In genomic region chr18:63832470-63832869, GRCh38 we compare ENCODE assay signal across 12 cellular contexts. TPM values are rescaled to one million over a fixed set of nuclear protein-coding genes. Genes with fewer than 3 reads are reported as not detected.
DNase-seq lines count a peak whose midpoint lies in the region; ATAC-seq, FAIRE-seq and TF ChIP-seq lines count a peak whose summit lies in the region.
"Had no signal": no experiment of that assay in that cellular context is flagged by ENCODE, and none has a peak within 500 bp of the region (broad histone marks: within the 10 kb centered on the region; RNA-seq: fewer than 3 reads in every experiment).

No MANE protein-coding gene starts in this region.

- POLR2A ChIA-PET in SK-N-SH (lab: Yijun Ruan, JAX), result no interaction called here

- H3K27me3 ChIP-seq in SK-N-SH (ENCODE audit: insufficient read depth), result no peaks in the 10 kb centered on the region

- ATAC-seq in GM19351 (IDR thresholded peaks at IDR 0.05; ENCODE audit: unreplicated experiment), result peak; percentile 71
- peak; percentile 49 for ATAC-seq in HG02981 (IDR thresholded peaks at IDR 0.05; ENCODE audit: unreplicated experiment)
- ATAC-seq in GM19397 (IDR thresholded peaks at IDR 0.05; ENCODE audit: unreplicated experiment), result no peak

- no peaks in the 10 kb centered on the region for H3K9me2 ChIP-seq in SK-N-SH

- peaks cover 0 to 31% of the 10 kb centered on the region in 2 experiments; a peak in 3 of 4 replicates for H3K4me1 ChIP-seq in SK-N-SH (ENCODE audit: control insufficient read depth in 1 of 2, insufficient read depth in 2 of 2, low read depth in 1 of 2, low read length in 1 of 2)

- H3K27ac ChIP-seq in SK-N-SH (ENCODE audit: low read depth in 2 of 2, low read length in 1 of 2), result peak overlapping the region; percentile 65 to 83

- peak overlapping the region; percentile 64; the same call in 1 of the 2 replicates for H2AFZ ChIP-seq in SK-N-SH (ENCODE audit: low read depth)

- H3F3A ChIP-seq in SK-N-SH (replicated peaks; ENCODE audit: insufficient read depth), result peaks cover 35% of the 10 kb centered on the region

- H3K79me2 ChIP-seq in SK-N-SH (ENCODE audit: insufficient read depth), result no peaks in the 10 kb centered on the region

- 4% methylated on average over 1 of the region's 1 CpG for WGBS in SK-N-SH (ENCODE audit: low lambda C conversion rate)

- no peak overlapping the region for H3K4me3 ChIP-seq in SK-N-SH (ENCODE audit: low read depth in 2 of 2, low read length in 1 of 2)

- H4K20me1 ChIP-seq in SK-N-SH (ENCODE audit: insufficient read depth), result no peaks in the 10 kb centered on the region

- TF ChIP-seq EP300 in SK-N-SH (IDR thresholded peaks at IDR 0.05; ENCODE audit: borderline replicate concordance in 1 of 2, low read depth in 1 of 2, low read length in 1 of 2), result peak in 1 of 2 experiments; percentile 92; a peak in 2 of 4 replicates

- H3K9me3 ChIP-seq in SK-N-SH, result no peaks in the 10 kb centered on the region

- FAIRE-seq in D721Med (lab: Jason Lieb, UNC), result peak; percentile 86
- FAIRE-seq: endothelial cell of umbilical vein, H1 had no signal

- no peak overlapping the region for H3K4me2 ChIP-seq in SK-N-SH

- H3K36me3 ChIP-seq in SK-N-SH (replicated peaks in 1 of 2; ENCODE audit: control insufficient read depth in 1 of 2, insufficient read depth in 2 of 2, low read length in 1 of 2), result no peaks in the 10 kb centered on the region

- no peak for TF ChIP-seq CTCF in D721Med (IDR thresholded peaks at IDR 0.05; ENCODE audit: insufficient read depth, missing control alignments)
- TF ChIP-seq CTCF in SK-N-SH (IDR thresholded peaks at IDR 0.05), result no peak

- CTCF ChIA-PET in SK-N-SH (lab: Yijun Ruan, JAX), result no interaction called here

- TF ChIP-seq RAD21 in SK-N-SH (IDR thresholded peaks at IDR 0.05; ENCODE audit: low read length), result no peak

- no peak overlapping the region for H3K9ac ChIP-seq in SK-N-SH

- no peak for DNase-seq in D721Med (ENCODE audit: insufficient read length, low spot score)
- DNase-seq in SK-N-SH, result no peak
- DNase-seq in KG1 (lab: John Stamatoyannopoulos, UW), result no peak
- no peak for DNase-seq in NCI-H1105 treated with DMSO at 0.1 percent for 48 hours (lab: John Stamatoyannopoulos, UW)
- no peak for DNase-seq in stimulated activated naive CD4-positive, alpha-beta T cell (lab: John Stamatoyannopoulos, UW)
- DNase-seq: CD4-positive, CD25-positive, alpha-beta regulatory T cell; NCI-H2029 had no signal

TF ChIP-seq in SK-N-SH, 30 proteins besides CTCF, POLR2A, EP300 and RAD21 (continues in another document):
- no peak for TF ChIP-seq CHD2 (IDR thresholded peaks at IDR 0.05; ENCODE audit: low read length, partially characterized antibody)
- TF ChIP-seq NFIC (IDR thresholded peaks at IDR 0.05; ENCODE audit: borderline replicate concordance), result peak; percentile 52; the same call in 1 of the 2 replicates
- TF ChIP-seq, protein P1, sequence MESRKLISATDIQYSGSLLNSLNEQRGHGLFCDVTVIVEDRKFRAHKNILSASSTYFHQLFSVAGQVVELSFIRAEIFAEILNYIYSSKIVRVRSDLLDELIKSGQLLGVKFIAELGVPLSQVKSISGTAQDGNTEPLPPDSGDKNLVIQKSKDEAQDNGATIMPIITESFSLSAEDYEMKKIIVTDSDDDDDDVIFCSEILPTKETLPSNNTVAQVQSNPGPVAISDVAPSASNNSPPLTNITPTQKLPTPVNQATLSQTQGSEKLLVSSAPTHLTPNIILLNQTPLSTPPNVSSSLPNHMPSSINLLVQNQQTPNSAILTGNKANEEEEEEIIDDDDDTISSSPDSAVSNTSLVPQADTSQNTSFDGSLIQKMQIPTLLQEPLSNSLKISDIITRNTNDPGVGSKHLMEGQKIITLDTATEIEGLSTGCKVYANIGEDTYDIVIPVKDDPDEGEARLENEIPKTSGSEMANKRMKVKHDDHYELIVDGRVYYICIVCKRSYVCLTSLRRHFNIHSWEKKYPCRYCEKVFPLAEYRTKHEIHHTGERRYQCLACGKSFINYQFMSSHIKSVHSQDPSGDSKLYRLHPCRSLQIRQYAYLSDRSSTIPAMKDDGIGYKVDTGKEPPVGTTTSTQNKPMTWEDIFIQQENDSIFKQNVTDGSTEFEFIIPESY (IDR thresholded peaks at IDR 0.05; ENCODE audit: borderline replicate concordance, low read depth), result peak; percentile 54; the same call in 1 of the 2 replicates
- TF ChIP-seq TCF12 (IDR thresholded peaks at IDR 0.05), result peak; percentile 96
- no peak for TF ChIP-seq GATA2 (CRISPR knock-in tag; IDR thresholded peaks at IDR 0.05)
- TF ChIP-seq FOXJ3 (CRISPR knock-in tag; IDR thresholded peaks at IDR 0.05), result no peak
- no peak for TF ChIP-seq SMC3 (IDR thresholded peaks at IDR 0.05; ENCODE audit: low read depth, low read length)
- no peak for TF ChIP-seq RCOR1 (IDR thresholded peaks at IDR 0.05; ENCODE audit: low read length)
- peak; percentile 72 for TF ChIP-seq FOXM1 (IDR thresholded peaks at IDR 0.05; ENCODE audit: low read depth)
- no peak for TF ChIP-seq RFX5 (IDR thresholded peaks at IDR 0.05; ENCODE audit: low read length)
- no peak for TF ChIP-seq GABPA (IDR thresholded peaks at IDR 0.05; ENCODE audit: low read depth)
- TF ChIP-seq, protein P2, sequence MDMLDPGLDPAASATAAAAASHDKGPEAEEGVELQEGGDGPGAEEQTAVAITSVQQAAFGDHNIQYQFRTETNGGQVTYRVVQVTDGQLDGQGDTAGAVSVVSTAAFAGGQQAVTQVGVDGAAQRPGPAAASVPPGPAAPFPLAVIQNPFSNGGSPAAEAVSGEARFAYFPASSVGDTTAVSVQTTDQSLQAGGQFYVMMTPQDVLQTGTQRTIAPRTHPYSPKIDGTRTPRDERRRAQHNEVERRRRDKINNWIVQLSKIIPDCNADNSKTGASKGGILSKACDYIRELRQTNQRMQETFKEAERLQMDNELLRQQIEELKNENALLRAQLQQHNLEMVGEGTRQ (IDR thresholded peaks at IDR 0.05; ENCODE audit: borderline replicate concordance, low read depth, low read length), result no peak
- no peak for TF ChIP-seq SIN3A (IDR thresholded peaks at IDR 0.05; ENCODE audit: borderline replicate concordance, low read depth, low read length)
- peak; percentile 75 for TF ChIP-seq PBX3 (IDR thresholded peaks at IDR 0.05)
- TF ChIP-seq EZH2phosphoT487 (IDR thresholded peaks at IDR 0.05; ENCODE audit: borderline replicate concordance, low read depth), result no peak
- TF ChIP-seq YY1 (IDR thresholded peaks at IDR 0.05; ENCODE audit: low read depth), result no peak
- TF ChIP-seq, protein P3, sequence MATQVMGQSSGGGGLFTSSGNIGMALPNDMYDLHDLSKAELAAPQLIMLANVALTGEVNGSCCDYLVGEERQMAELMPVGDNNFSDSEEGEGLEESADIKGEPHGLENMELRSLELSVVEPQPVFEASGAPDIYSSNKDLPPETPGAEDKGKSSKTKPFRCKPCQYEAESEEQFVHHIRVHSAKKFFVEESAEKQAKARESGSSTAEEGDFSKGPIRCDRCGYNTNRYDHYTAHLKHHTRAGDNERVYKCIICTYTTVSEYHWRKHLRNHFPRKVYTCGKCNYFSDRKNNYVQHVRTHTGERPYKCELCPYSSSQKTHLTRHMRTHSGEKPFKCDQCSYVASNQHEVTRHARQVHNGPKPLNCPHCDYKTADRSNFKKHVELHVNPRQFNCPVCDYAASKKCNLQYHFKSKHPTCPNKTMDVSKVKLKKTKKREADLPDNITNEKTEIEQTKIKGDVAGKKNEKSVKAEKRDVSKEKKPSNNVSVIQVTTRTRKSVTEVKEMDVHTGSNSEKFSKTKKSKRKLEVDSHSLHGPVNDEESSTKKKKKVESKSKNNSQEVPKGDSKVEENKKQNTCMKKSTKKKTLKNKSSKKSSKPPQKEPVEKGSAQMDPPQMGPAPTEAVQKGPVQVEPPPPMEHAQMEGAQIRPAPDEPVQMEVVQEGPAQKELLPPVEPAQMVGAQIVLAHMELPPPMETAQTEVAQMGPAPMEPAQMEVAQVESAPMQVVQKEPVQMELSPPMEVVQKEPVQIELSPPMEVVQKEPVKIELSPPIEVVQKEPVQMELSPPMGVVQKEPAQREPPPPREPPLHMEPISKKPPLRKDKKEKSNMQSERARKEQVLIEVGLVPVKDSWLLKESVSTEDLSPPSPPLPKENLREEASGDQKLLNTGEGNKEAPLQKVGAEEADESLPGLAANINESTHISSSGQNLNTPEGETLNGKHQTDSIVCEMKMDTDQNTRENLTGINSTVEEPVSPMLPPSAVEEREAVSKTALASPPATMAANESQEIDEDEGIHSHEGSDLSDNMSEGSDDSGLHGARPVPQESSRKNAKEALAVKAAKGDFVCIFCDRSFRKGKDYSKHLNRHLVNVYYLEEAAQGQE (IDR thresholded peaks at IDR 0.05; ENCODE audit: low read depth, low read length), result no peak
- TF ChIP-seq ELF1 (IDR thresholded peaks at IDR 0.05), result no peak
- no peak for TF ChIP-seq IRF3 (IDR thresholded peaks at IDR 0.05; ENCODE audit: low read depth, low read length)
- TF ChIP-seq JUND (IDR thresholded peaks at IDR 0.05), result peak; percentile 81
- TF ChIP-seq POLR2AphosphoS5 (IDR thresholded peaks at IDR 0.05; ENCODE audit: low read depth, low read length), result peak; percentile 69; the same call in 1 of the 2 replicates
- TF ChIP-seq TEAD4 (IDR thresholded peaks at IDR 0.05; ENCODE audit: borderline replicate concordance, insufficient read depth), result peak; percentile 91

RNA-seq across cellular contexts. Expression of gene SERPINB2, which starts 55.0 kb away (rescaled TPM):
- polyA plus RNA-seq in SK-N-SH (2012; rRNA removed), result 5.9 and 9.8 TPM in 2 replicates
- 9.3 and 11.5 TPM in 2 replicates for polyA plus RNA-seq in SK-N-SH (2012; cell fraction: cytosol; rRNA removed)
- 4.3 and 8.1 TPM in 2 replicates for polyA plus RNA-seq in SK-N-SH (2012; cell fraction: nucleus; rRNA removed)
- polyA plus RNA-seq: CD4-positive, CD25-positive, alpha-beta regulatory T cell; H1 had no signal

RNA-seq across cellular contexts. Expression of gene SERPINB7, which starts 57.3 kb away (rescaled TPM):
- polyA plus RNA-seq in SK-N-SH (2012; rRNA removed), result 99.5 and 170 TPM in 2 replicates
- 173 and 183 TPM in 2 replicates for polyA plus RNA-seq in SK-N-SH (2012; cell fraction: cytosol; rRNA removed)
- 26.3 and 90.4 TPM in 2 replicates for polyA plus RNA-seq in SK-N-SH (2012; cell fraction: nucleus; rRNA removed)
- polyA plus RNA-seq: CD4-positive, CD25-positive, alpha-beta regulatory T cell; endothelial cell of umbilical vein; H1 had no signal
